ENCODE assay signal across 20 cellular contexts in genomic region chr3:120370463-120370862, GRCh38. TPM values are rescaled to one million over a fixed set of nuclear protein-coding genes. Genes with fewer than 3 reads are reported as not detected.
DNase-seq lines count a peak whose midpoint lies in the region; ATAC-seq and TF ChIP-seq lines count a peak whose summit lies in the region.
"Had no signal": no experiment of that assay in that cellular context is flagged by ENCODE, and none has a peak within 500 bp of the region (broad histone marks: within the 10 kb centered on the region; RNA-seq: fewer than 3 reads in every experiment).

No MANE protein-coding gene starts in this region.

- TF ChIP-seq CTCF in vagina (IDR thresholded peaks at IDR 0.05), result no peak

- H3K36me3 ChIP-seq in vagina, result no peaks in the 10 kb centered on the region
- H3K36me3 ChIP-seq: gastrocnemius medialis, neural progenitor cell, stomach, upper lobe of right lung had no signal

- no peaks in the 10 kb centered on the region for H3K9me3 ChIP-seq in vagina
- H3K9me3 ChIP-seq: gastrocnemius medialis, stomach, upper lobe of right lung had no signal

- no peaks in the 10 kb centered on the region for H3K27me3 ChIP-seq in vagina
- H3K27me3 ChIP-seq: gastrocnemius medialis, neural progenitor cell, stomach, upper lobe of right lung had no signal

- no peak overlapping the region for H3K27ac ChIP-seq in vagina
- H3K27ac ChIP-seq: gastrocnemius medialis, neural progenitor cell, stomach, upper lobe of right lung had no signal

- H3K4me3 ChIP-seq in vagina, result no peak overlapping the region
- H3K4me3 ChIP-seq: gastrocnemius medialis, neural progenitor cell, stomach, upper lobe of right lung had no signal

- DNase-seq in vagina (ENCODE audit: extremely low spot score in 2 of 2), result no peak
- no peak for DNase-seq in NCI-H69 (lab: John Stamatoyannopoulos, UW)
- DNase-seq in stimulated activated CD4-positive, alpha-beta T cell treated with anti-CD3 and anti-CD28 coated beads, Interleukin-4, amount 100 ng/mL, for 24 hours, result no peak
- DNase-seq: ACHN; activated CD4-positive, alpha-beta T cell treated with anti-CD3 and anti-CD28 coated beads, Interleukin-2, amount 50 U/mL, for 4 hours; DMS79; erythroblast; gastrocnemius medialis; HFFc6; NCI-H2029 treated with DMSO at 0.1 percent for 48 hours; NCI-H446 treated with DMSO at 0.1 percent for 48 hours; stomach; SW 1271; upper lobe of right lung had no signal

- no peak for TF ChIP-seq POLR2A in vagina (IDR thresholded peaks at IDR 0.05)

- intact Hi-C loops in vagina (cut with DNase I), result no loop called here

- peak; percentile 78 for ATAC-seq in GM18499 (IDR thresholded peaks at IDR 0.05; ENCODE audit: insufficient read depth, unreplicated experiment)
- ATAC-seq in GM18907 (IDR thresholded peaks at IDR 0.05; ENCODE audit: unreplicated experiment), result peak; percentile 70
- peak; percentile 57 for ATAC-seq in HG02798 (IDR thresholded peaks at IDR 0.05; ENCODE audit: poor library complexity, unreplicated experiment)
- peak; percentile 67 for ATAC-seq in HG03442 (IDR thresholded peaks at IDR 0.05; ENCODE audit: unreplicated experiment)
- ATAC-seq in HG03280 (IDR thresholded peaks at IDR 0.05; ENCODE audit: unreplicated experiment), result no peak
- ATAC-seq: gastrocnemius medialis, upper lobe of right lung had no signal

- no peaks in the 10 kb centered on the region for H3K4me1 ChIP-seq in vagina
- H3K4me1 ChIP-seq: gastrocnemius medialis, neural progenitor cell, stomach, upper lobe of right lung had no signal

RNA-seq across cellular contexts. Expression of gene LRRC58, which starts 21.3 kb away (rescaled TPM):
- total RNA-seq in vagina, result 25.0 TPM
